In genomic region chr3:158106773-158107461, GRCh38 we compare ENCODE assay signal across 8 cellular contexts. TPM values are rescaled to one million over a fixed set of nuclear protein-coding genes. Genes with fewer than 3 reads are reported as not detected.
DNase-seq lines count a peak whose midpoint lies in the region; ATAC-seq lines count a peak whose summit lies in the region.

No MANE protein-coding gene starts in this region.

- peak; percentile 14 for DNase-seq in NCI-H1092 treated with DMSO at 0.1 percent for 48 hours (lab: John Stamatoyannopoulos, UW)
- no peak for DNase-seq in NCI-H1092 (lab: John Stamatoyannopoulos, UW)
- DNase-seq in HT1080 (ENCODE audit: low read depth): peak; percentile 34
- DNase-seq in activated CD4-positive, alpha-beta memory T cell treated with anti-CD3 and anti-CD28 coated beads for 36 hours: peak; percentile 18
- peak in 1 of 3 donors; percentile 21 for DNase-seq in immature natural killer cell

- H3K9me3 Mint-ChIP-seq in activated CD4-positive, alpha-beta memory T cell treated with anti-CD3 and anti-CD28 coated beads for 36 hours: no peaks in the 10 kb centered on the region
- peaks cover 0 to 12% (median under 1%) of the 10 kb centered on the region in 6 donors for H3K9me3 Mint-ChIP-seq in immature natural killer cell

- peaks cover 62% of the 10 kb centered on the region for H3K27me3 Mint-ChIP-seq in activated CD4-positive, alpha-beta memory T cell treated with anti-CD3 and anti-CD28 coated beads for 36 hours
- H3K27me3 Mint-ChIP-seq in immature natural killer cell (ENCODE audit: low read depth in 3 of 3): peaks cover 59 to 75% (median 68%) of the 10 kb centered on the region in 3 donors

- POLR2A ChIA-PET in activated CD4-positive, alpha-beta memory T cell treated with anti-CD3 and anti-CD28 coated beads for 36 hours (lab: Charles Lee): no interaction called here

- intact Hi-C loops in activated CD4-positive, alpha-beta memory T cell treated with anti-CD3 and anti-CD28 coated beads for 36 hours (cut with micrococcal nuclease): loop anchor here (5.0 to 10.0 kb wide), 3 partner anchors 428 to 535 kb away; partner anchors contain the start of gene GFM1

- peak overlapping the region; percentile 63 for H3K4me3 Mint-ChIP-seq in activated CD4-positive, alpha-beta memory T cell treated with anti-CD3 and anti-CD28 coated beads for 36 hours
- peak overlapping the region; percentile 67 to 92 (median 87) for H3K4me3 Mint-ChIP-seq in immature natural killer cell

- CTCF ChIA-PET in activated CD4-positive, alpha-beta memory T cell treated with anti-CD3 and anti-CD28 coated beads for 36 hours (lab: Charles Lee): interaction anchor here (1.0 kb wide), 1 partner anchor 207 kb away, joined by 4 read pairs; no protein-coding TSS in a partner anchor

- peaks cover 15% of the 10 kb centered on the region for H3K36me3 Mint-ChIP-seq in activated CD4-positive, alpha-beta memory T cell treated with anti-CD3 and anti-CD28 coated beads for 36 hours
- no peaks in the 10 kb centered on the region for H3K36me3 Mint-ChIP-seq in immature natural killer cell

- ATAC-seq in GM21367 (IDR thresholded peaks at IDR 0.05; ENCODE audit: unreplicated experiment): no peak
- no peak for ATAC-seq in HG03571 (IDR thresholded peaks at IDR 0.05; ENCODE audit: unreplicated experiment)
- ATAC-seq in HG02642 (IDR thresholded peaks at IDR 0.05; ENCODE audit: poor library complexity, unreplicated experiment): no peak

- H3K27ac Mint-ChIP-seq in activated CD4-positive, alpha-beta memory T cell treated with anti-CD3 and anti-CD28 coated beads for 36 hours: no peak overlapping the region
- H3K27ac Mint-ChIP-seq in immature natural killer cell: peak overlapping the region in 1 of 6 donors; percentile 32

- peaks cover 62% of the 10 kb centered on the region for H3K4me1 Mint-ChIP-seq in activated CD4-positive, alpha-beta memory T cell treated with anti-CD3 and anti-CD28 coated beads for 36 hours (ENCODE audit: low read depth)
- peaks cover 63 to 86% of the 10 kb centered on the region in 2 donors for H3K4me1 Mint-ChIP-seq in immature natural killer cell

RNA-seq across cellular contexts. Expression of gene SHOX2, which starts 0.7 kb away (rescaled TPM):
- 9.8 and 10.2 TPM in 2 replicates for total RNA-seq in HT1080 (2014; rRNA removed; shearing (Covaris generic))
- 13.2 and 15.6 TPM in 2 replicates for polyA plus RNA-seq in HT1080 (2015; cell fraction: cytosol; rRNA removed)
- 36.6 and 48.7 TPM in 2 replicates for polyA plus RNA-seq in HT1080 (2015; cell fraction: nucleus; rRNA removed)
- not detected for total RNA-seq in activated CD4-positive, alpha-beta memory T cell treated with anti-CD3 and anti-CD28 coated beads for 36 hours
- polyA plus RNA-seq in immature natural killer cell: not detected

RNA-seq across cellular contexts. Expression of gene RSRC1, which starts 3.0 kb away (rescaled TPM):
- total RNA-seq in HT1080 (2014; rRNA removed; shearing (Covaris generic)): 41.1 and 48.3 TPM in 2 replicates
- polyA plus RNA-seq in HT1080 (2015; cell fraction: cytosol; rRNA removed): 33.2 and 44.3 TPM in 2 replicates
- polyA plus RNA-seq in HT1080 (2015; cell fraction: nucleus; rRNA removed): 30.5 and 34.7 TPM in 2 replicates
- 10 to 100 TPM; 39.4 to 43.8 TPM for total RNA-seq in activated CD4-positive, alpha-beta memory T cell treated with anti-CD3 and anti-CD28 coated beads for 36 hours
- polyA plus RNA-seq in immature natural killer cell: 10 to 100 TPM; 15.4 to 37.9 (median 37.1) TPM

Comparison
In these comparisons a context has a peak if more than half of its experiments do, and no peak if none do; other contexts are left out.
1. RNA of gene SHOX2, which starts 0.7 kb away (total RNA-seq): 9.8 to 10.2 TPM in HT1080; not detected in activated CD4-positive, alpha-beta memory T cell treated with anti-CD3 and anti-CD28 coated beads for 36 hours; every median in the first group is over 10 times any median in the second.